17 cellular contexts compared by ENCODE assay signal in genomic region chr7:117034851-117035462, GRCh38.
DNase-seq lines count a peak whose midpoint lies in the region; ATAC-seq and TF ChIP-seq lines count a peak whose summit lies in the region.
"Had no signal": no experiment of that assay in that cellular context is flagged by ENCODE, and none has a peak within 500 bp of the region (broad histone marks: within the 10 kb centered on the region; RNA-seq: fewer than 3 reads in every experiment).

No MANE protein-coding gene starts in this region.

- no peak for TF ChIP-seq POLR2A in gastroesophageal sphincter (IDR thresholded peaks at IDR 0.05)

- H4K20me1 ChIP-seq in osteoblast (ENCODE audit: insufficient read depth, low read length): no peaks in the 10 kb centered on the region

- H2AFZ ChIP-seq in osteoblast (ENCODE audit: low read length): no peak overlapping the region

- H3K4me3 ChIP-seq in cardiac fibroblast (replicated peaks in 1 of 2; ENCODE audit: low read depth in 2 of 2, low read length in 2 of 2) (no peak overlapping the region), gastroesophageal sphincter (no peak overlapping the region), osteoblast (ENCODE audit: insufficient read depth, low read length) (no peak overlapping the region)

- TF ChIP-seq EP300 in gastroesophageal sphincter (IDR thresholded peaks at IDR 0.05): no peak

- H3K27ac ChIP-seq in gastroesophageal sphincter: no peak overlapping the region
- H3K27ac ChIP-seq in osteoblast (ENCODE audit: low read depth, low read length): no peak overlapping the region
- H3K27ac ChIP-seq: C4-2B had no signal

- ATAC-seq in gastroesophageal sphincter: no peak
- ATAC-seq: activated CD8-positive, alpha-beta T cell treated with anti-CD3 and anti-CD28 coated beads, Interleukin-2, amount 10 ng/mL, durations not matched to agents 7 days and 5 days; right cardiac atrium; stimulated activated memory B cell treated with anti-CD40 and anti-IgM and Interleukin-4, amounts not matched to agents 10 μg/mL and 1 μg/mL and 100 μg/mL, for 72 hours had no signal

- H3K4me1 ChIP-seq in gastroesophageal sphincter (peaks cover 4 to 47% (median 4%) of the 10 kb centered on the region in 3 donors), osteoblast (ENCODE audit: insufficient read depth, low read length) (no peaks in the 10 kb centered on the region)

- peaks cover 0 to 7% (median 0%) of the 10 kb centered on the region in 3 donors for H3K9me3 ChIP-seq in gastroesophageal sphincter
- no peaks in the 10 kb centered on the region for H3K9me3 ChIP-seq in osteoblast (ENCODE audit: low read depth, low read length)

- DNase-seq in DMS153 (lab: John Stamatoyannopoulos, UW) (peak; percentile 22), NCI-H1417 (lab: John Stamatoyannopoulos, UW) (peak in 2 of 3 experiments; percentile 44 to 90), cardiac fibroblast (ENCODE audit: low read depth in 2 of 2) (peak; percentile 45 to 64), lung microvascular endothelial cell (ENCODE audit: low read depth in 2 of 2) (peak; percentile 82), NCI-H1694 (lab: John Stamatoyannopoulos, UW) (no peak), amniotic stem cell (lab: John Stamatoyannopoulos, UW) (no peak), osteoblast (ENCODE audit: insufficient read length, low spot score, missing footprints) (no peak)
- DNase-seq: activated CD8-positive, alpha-beta T cell treated with anti-CD3 and anti-CD28 coated beads, Interleukin-2, amount 10 ng/mL, durations not matched to agents 7 days and 5 days; activated effector memory CD4-positive, alpha-beta T cell treated with Interleukin-2 at 50 U/mL for 16 hours; endodermal cell; naive B cell; NCI-H1048; right cardiac atrium; stimulated activated CD4-positive, alpha-beta T cell treated with anti-CD3 and anti-CD28 coated beads, Interleukin-4, amount 100 ng/mL, for 1 hour had no signal

- H3K4me2 ChIP-seq in osteoblast (ENCODE audit: insufficient read depth, low read length): no peak overlapping the region

- TF ChIP-seq CTCF in cardiac fibroblast (IDR thresholded peaks at IDR 0.05; ENCODE audit: low read depth, low read length) (no peak), gastroesophageal sphincter (IDR thresholded peaks at IDR 0.05) (no peak), osteoblast (IDR thresholded peaks at IDR 0.05; ENCODE audit: extremely low read depth, low read depth, low read length) (no peak)

- 22 to 35% methylated on average over 3 of the region's 3 CpGs for WGBS in gastroesophageal sphincter (ENCODE audit: low coverage in 1 of 2), 2 donors

- H3K27me3 ChIP-seq in gastroesophageal sphincter (no peaks in the 10 kb centered on the region), osteoblast (ENCODE audit: insufficient read depth, low read length) (no peaks in the 10 kb centered on the region)

- peaks cover 6% of the 10 kb centered on the region for H3K79me2 ChIP-seq in osteoblast (ENCODE audit: insufficient read depth, low read length)

- H3K36me3 ChIP-seq in gastroesophageal sphincter: no peaks in the 10 kb centered on the region
- no peaks in the 10 kb centered on the region for H3K36me3 ChIP-seq in osteoblast (ENCODE audit: insufficient read depth, low read length)

Comparison
In these comparisons a context has a peak if more than half of its experiments do, and no peak if none do; other contexts are left out.
1. DNase-seq: peak in DMS153 (single experiment), NCI-H1417 (2 of 3), cardiac fibroblast (2 of 2) and lung microvascular endothelial cell (2 of 2); none in NCI-H1694 (single experiment), amniotic stem cell (single experiment) and osteoblast (single experiment).